ENCODE assay signal across 27 cellular contexts in the genomic region with DNA sequence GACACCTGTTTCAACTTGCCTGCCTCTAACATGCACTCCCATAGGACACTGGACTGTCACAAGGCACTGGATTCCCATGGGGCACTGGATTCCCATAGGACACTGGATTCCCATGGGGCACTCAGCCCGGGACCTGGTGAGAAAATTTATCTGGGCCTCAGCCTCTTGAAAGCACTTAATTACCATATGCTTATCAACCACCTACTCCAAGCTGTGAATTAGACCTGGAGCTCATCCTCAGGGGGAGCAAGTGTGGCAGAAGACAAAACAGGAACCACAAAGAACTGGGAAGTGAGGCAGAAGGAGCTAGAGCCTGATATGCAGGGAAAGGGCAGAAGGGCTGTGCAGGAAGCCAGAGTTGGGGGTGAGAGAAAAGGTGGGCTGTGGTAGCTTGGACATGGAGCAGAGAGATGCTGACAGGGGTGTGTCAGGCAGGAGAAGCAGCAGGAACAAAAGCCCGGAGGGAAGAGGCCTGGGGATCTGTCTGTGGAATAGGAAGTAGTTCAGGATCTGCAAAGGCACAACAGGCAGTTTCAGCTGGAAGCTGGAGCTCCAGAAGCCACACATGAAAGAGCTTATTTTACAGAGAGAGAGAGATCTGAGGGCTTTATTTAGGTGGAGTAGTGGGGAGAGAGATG. TPM values are rescaled to one million over a fixed set of nuclear protein-coding genes. Genes with fewer than 3 reads are reported as not detected.
DNase-seq lines count a peak whose midpoint lies in the region; ATAC-seq and TF ChIP-seq lines count a peak whose summit lies in the region.
"Had no signal": no experiment of that assay in that cellular context is flagged by ENCODE, and none has a peak within 500 bp of the region (broad histone marks: within the 10 kb centered on the region; RNA-seq: fewer than 3 reads in every experiment).

No MANE protein-coding gene starts in this region.

- no peaks in the 10 kb centered on the region for H3K36me3 Mint-ChIP-seq in WTC11
- H3K36me3 Mint-ChIP-seq: CD4-positive, alpha-beta memory T cell had no signal

- DNase-seq in NCI-H1417 (lab: John Stamatoyannopoulos, UW) (peak in 2 of 3 experiments; percentile 15 to 27), NCI-H1417 treated with DMSO at 0.1 percent for 48 hours (lab: John Stamatoyannopoulos, UW) (no peak), ELF-1 (ENCODE audit: low read depth, low spot score) (peak; percentile 28), WTC11 (ENCODE audit: low spot score) (no peak), left kidney (ENCODE audit: low read depth, low spot score) (peak; percentile 8), foreskin fibroblast (no peak)
- DNase-seq: 8988T; Caco-2; CD4-positive, alpha-beta memory T cell; DMS 273 treated with DMSO at 0.1 percent for 48 hours; GDM1; H9; HFFc6; Kasumi-1; NCI-H1048; NCI-H1436 treated with DMSO at 0.1 percent for 48 hours; NCI-H1930; NCI-H2227 treated with DMSO at 0.1 percent for 48 hours; NCI-H510A; NCI-H82; T-helper 1 cell had no signal

- TF ChIP-seq CTCF in WTC11 (IDR thresholded peaks at IDR 0.05) (no peak), foreskin fibroblast (IDR thresholded peaks at IDR 0.05; ENCODE audit: low read depth, low read length) (no peak)

- peak; percentile 51 for ATAC-seq in WTC11
- ATAC-seq in HG03565 (IDR thresholded peaks at IDR 0.05; ENCODE audit: unreplicated experiment), result no peak
- no peak for ATAC-seq in GM19328 (IDR thresholded peaks at IDR 0.05; ENCODE audit: unreplicated experiment)
- ATAC-seq: Right ventricle myocardium inferior had no signal

- CTCF ChIA-PET in WTC11 (lab: Charles Lee), result interaction anchor here (0.8 to 2.2 kb wide), 13 partner anchors 11 to 578 kb away, joined by 3 to 10 read pairs (median 4); no protein-coding TSS in a partner anchor

- H3K9me3 Mint-ChIP-seq in WTC11, result peaks cover under 1% of the 10 kb centered on the region; the same call in 1 of the 2 replicates
- H3K9me3 Mint-ChIP-seq: CD4-positive, alpha-beta memory T cell; HFFc6 had no signal

- POLR2A ChIA-PET in WTC11 (lab: Charles Lee), result no interaction called here

- no peak overlapping the region; the same call in 1 of the 2 replicates for H3K27ac Mint-ChIP-seq in WTC11
- H3K27ac Mint-ChIP-seq: HFFc6 had no signal

- no peak overlapping the region for H3K4me3 Mint-ChIP-seq in WTC11
- H3K4me3 Mint-ChIP-seq: CD4-positive, alpha-beta memory T cell; H9; HFFc6 had no signal

- no peaks in the 10 kb centered on the region; the same call in 1 of the 2 replicates for H3K27me3 Mint-ChIP-seq in WTC11 (ENCODE audit: low read depth)

- no peak overlapping the region for H3K4me3 ChIP-seq in foreskin fibroblast (ENCODE audit: low read depth in 1 of 2, low read length in 2 of 2)
- H3K4me3 ChIP-seq: BLaER1 treated with 17β-estradiol and CSF1 and Interleukin-3, amounts not matched to agents 10 nM and 100 nM; SJSA1 had no signal

- peaks cover 9% of the 10 kb centered on the region for H3K4me1 Mint-ChIP-seq in WTC11

TF ChIP-seq in WTC11, 78 proteins besides CTCF, POLR2A, EP300 and RAD21:
- TF ChIP-seq MXD4 (CRISPR knock-in tag; IDR thresholded peaks at IDR 0.05; ENCODE audit: borderline replicate concordance), result no peak
- TF ChIP-seq, protein P1, sequence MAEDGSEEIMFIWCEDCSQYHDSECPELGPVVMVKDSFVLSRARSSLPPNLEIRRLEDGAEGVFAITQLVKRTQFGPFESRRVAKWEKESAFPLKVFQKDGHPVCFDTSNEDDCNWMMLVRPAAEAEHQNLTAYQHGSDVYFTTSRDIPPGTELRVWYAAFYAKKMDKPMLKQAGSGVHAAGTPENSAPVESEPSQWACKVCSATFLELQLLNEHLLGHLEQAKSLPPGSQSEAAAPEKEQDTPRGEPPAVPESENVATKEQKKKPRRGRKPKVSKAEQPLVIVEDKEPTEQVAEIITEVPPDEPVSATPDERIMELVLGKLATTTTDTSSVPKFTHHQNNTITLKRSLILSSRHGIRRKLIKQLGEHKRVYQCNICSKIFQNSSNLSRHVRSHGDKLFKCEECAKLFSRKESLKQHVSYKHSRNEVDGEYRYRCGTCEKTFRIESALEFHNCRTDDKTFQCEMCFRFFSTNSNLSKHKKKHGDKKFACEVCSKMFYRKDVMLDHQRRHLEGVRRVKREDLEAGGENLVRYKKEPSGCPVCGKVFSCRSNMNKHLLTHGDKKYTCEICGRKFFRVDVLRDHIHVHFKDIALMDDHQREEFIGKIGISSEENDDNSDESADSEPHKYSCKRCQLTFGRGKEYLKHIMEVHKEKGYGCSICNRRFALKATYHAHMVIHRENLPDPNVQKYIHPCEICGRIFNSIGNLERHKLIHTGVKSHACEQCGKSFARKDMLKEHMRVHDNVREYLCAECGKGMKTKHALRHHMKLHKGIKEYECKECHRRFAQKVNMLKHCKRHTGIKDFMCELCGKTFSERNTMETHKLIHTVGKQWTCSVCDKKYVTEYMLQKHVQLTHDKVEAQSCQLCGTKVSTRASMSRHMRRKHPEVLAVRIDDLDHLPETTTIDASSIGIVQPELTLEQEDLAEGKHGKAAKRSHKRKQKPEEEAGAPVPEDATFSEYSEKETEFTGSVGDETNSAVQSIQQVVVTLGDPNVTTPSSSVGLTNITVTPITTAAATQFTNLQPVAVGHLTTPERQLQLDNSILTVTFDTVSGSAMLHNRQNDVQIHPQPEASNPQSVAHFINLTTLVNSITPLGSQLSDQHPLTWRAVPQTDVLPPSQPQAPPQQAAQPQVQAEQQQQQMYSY (CRISPR knock-in tag; IDR thresholded peaks at IDR 0.05), result peak; percentile 86
- TF ChIP-seq ZNF219 (CRISPR knock-in tag; IDR thresholded peaks at IDR 0.05; ENCODE audit: borderline replicate concordance), result no peak

RNA-seq across cellular contexts. Expression of a gene that starts 3.1 kb away (rescaled TPM):
- total RNA-seq in WTC11 (2021), result not detected in 3 replicates
- total RNA-seq: Caco-2; CD4-positive, alpha-beta memory T cell; H9; HFFc6; MCF 10A; Right ventricle myocardium inferior; SJSA1 had no signal

RNA-seq across cellular contexts. Expression of a gene that starts 17.5 kb away (rescaled TPM):
- not detected in 3 replicates for total RNA-seq in WTC11 (2021)
- total RNA-seq: Caco-2; CD4-positive, alpha-beta memory T cell; H9; HFFc6; MCF 10A; Right ventricle myocardium inferior; SJSA1 had no signal

RNA-seq across cellular contexts. Expression of a gene that starts 31.2 kb away (rescaled TPM):
- not detected in 3 replicates for total RNA-seq in WTC11 (2021)
- total RNA-seq: Caco-2; CD4-positive, alpha-beta memory T cell; H9; HFFc6; MCF 10A; Right ventricle myocardium inferior; SJSA1 had no signal

RNA-seq across cellular contexts. Expression of a gene that starts 35.7 kb away (rescaled TPM):
- total RNA-seq in WTC11 (2021), result not detected in 3 replicates
- total RNA-seq: Caco-2; CD4-positive, alpha-beta memory T cell; H9; HFFc6; Right ventricle myocardium inferior; SJSA1 had no signal

RNA-seq across cellular contexts. Expression of a gene that starts 49.0 kb away (rescaled TPM):
- total RNA-seq in WTC11 (2021), result not detected in 3 replicates
- total RNA-seq: Caco-2; CD4-positive, alpha-beta memory T cell; H9; HFFc6; Right ventricle myocardium inferior; SJSA1 had no signal

Comparison
In these comparisons a context has a peak if more than half of its experiments do, and no peak if none do; other contexts are left out.
1. DNase-seq: peak in NCI-H1417 (2 of 3), ELF-1 (single experiment) and left kidney (single experiment); none in NCI-H1417 treated with DMSO at 0.1 percent for 48 hours (single experiment), WTC11 (single experiment) and foreskin fibroblast (0 of 2).